ENCODE assay signal across 8 cellular contexts in genomic region chr3:36893137-36893557, GRCh38. TPM values are rescaled to one million over a fixed set of nuclear protein-coding genes. Genes with fewer than 3 reads are reported as not detected.
DNase-seq lines count a peak whose midpoint lies in the region; ATAC-seq and FAIRE-seq lines count a peak whose summit lies in the region.

No MANE protein-coding gene starts in this region.

- peaks cover 78% of the 10 kb centered on the region for H3K36me3 ChIP-seq in CD4-positive, CD25-positive, alpha-beta regulatory T cell (ENCODE audit: control insufficient read depth, insufficient read depth, low read length)
- H3K36me3 ChIP-seq in adipocyte (ENCODE audit: control insufficient read depth, insufficient read depth, low read length, severe bottlenecking), result peaks cover 33% of the 10 kb centered on the region

- peak overlapping the region; percentile 28 for H3K4me3 ChIP-seq in CD4-positive, CD25-positive, alpha-beta regulatory T cell (ENCODE audit: low read depth, low read length)
- no peak overlapping the region for H3K4me3 ChIP-seq in adipocyte (ENCODE audit: low read length)

- H3K9me3 Mint-ChIP-seq in CD4-positive, CD25-positive, alpha-beta regulatory T cell, result peaks cover 0 to 3% (median 0%) of the 10 kb centered on the region in 7 donors
- no peaks in the 10 kb centered on the region for H3K9me3 Mint-ChIP-seq in immature natural killer cell

- DNase-seq in CD4-positive, CD25-positive, alpha-beta regulatory T cell, result peak in 2 of 3 donors; percentile 40 to 61
- DNase-seq in KG1 (lab: John Stamatoyannopoulos, UW) (peak; percentile 65), adipocyte (ENCODE audit: low read depth) (peak; percentile 52), immature natural killer cell (peak; percentile 42 to 48 (median 47)), urothelium cell line (ENCODE audit: low spot score) (peak; percentile 46), NCI-H510A (lab: John Stamatoyannopoulos, UW) (no peak), NCI-H2227 treated with DMSO at 0.1 percent for 48 hours (lab: John Stamatoyannopoulos, UW) (no peak)

- peaks cover 28% of the 10 kb centered on the region for H3K4me1 ChIP-seq in CD4-positive, CD25-positive, alpha-beta regulatory T cell (ENCODE audit: control insufficient read depth, insufficient read depth, low read length, poor library complexity, severe bottlenecking)
- peaks cover 26% of the 10 kb centered on the region for H3K4me1 ChIP-seq in adipocyte (ENCODE audit: control insufficient read depth, insufficient read depth, low read length)

- no peak overlapping the region for H3K9ac ChIP-seq in adipocyte (ENCODE audit: low read length)

- no peaks in the 10 kb centered on the region for H3K9me3 ChIP-seq in CD4-positive, CD25-positive, alpha-beta regulatory T cell (ENCODE audit: control insufficient read depth in 2 of 2, low read length in 2 of 2)
- H3K9me3 ChIP-seq in adipocyte (ENCODE audit: control insufficient read depth, low read length), result no peaks in the 10 kb centered on the region

- peaks cover 78% of the 10 kb centered on the region for H3K36me3 Mint-ChIP-seq in CD4-positive, CD25-positive, alpha-beta regulatory T cell
- H3K36me3 Mint-ChIP-seq in immature natural killer cell, result peaks cover 25 to 76% (median 28%) of the 10 kb centered on the region in 3 donors

- no peak for FAIRE-seq in urothelium cell line (lab: Jason Lieb, UNC)

- peaks cover 31 to 78% (median 46%) of the 10 kb centered on the region in 4 donors for H3K4me1 Mint-ChIP-seq in CD4-positive, CD25-positive, alpha-beta regulatory T cell
- H3K4me1 Mint-ChIP-seq in immature natural killer cell, result peaks cover 44 to 67% of the 10 kb centered on the region in 2 donors

- no peaks in the 10 kb centered on the region for H3K27me3 ChIP-seq in CD4-positive, CD25-positive, alpha-beta regulatory T cell (ENCODE audit: control insufficient read depth, insufficient read depth, low read length)
- no peaks in the 10 kb centered on the region for H3K27me3 ChIP-seq in adipocyte (replicated peaks; ENCODE audit: control insufficient read depth, insufficient read depth, low read length)

- peak; percentile 80 to 91 for ATAC-seq in CD4-positive, CD25-positive, alpha-beta regulatory T cell (ENCODE audit: low read depth in 2 of 2)
- ATAC-seq in GM19395 (IDR thresholded peaks at IDR 0.05; ENCODE audit: unreplicated experiment), result peak; percentile 47

- H3K27me3 Mint-ChIP-seq in CD4-positive, CD25-positive, alpha-beta regulatory T cell, result no peaks in the 10 kb centered on the region
- no peaks in the 10 kb centered on the region for H3K27me3 Mint-ChIP-seq in immature natural killer cell (ENCODE audit: low read depth in 3 of 3)

- H3K27ac ChIP-seq in CD4-positive, CD25-positive, alpha-beta regulatory T cell (ENCODE audit: insufficient read depth, low read length, poor library complexity, severe bottlenecking), result peak overlapping the region; percentile 36

- peak overlapping the region; percentile 83 to 96 (median 93) for H3K27ac Mint-ChIP-seq in CD4-positive, CD25-positive, alpha-beta regulatory T cell
- H3K27ac Mint-ChIP-seq in immature natural killer cell, result peak overlapping the region; percentile 63 to 91 (median 86)

- peak overlapping the region in 2 of 4 donors; percentile 39 to 53 for H3K4me3 Mint-ChIP-seq in CD4-positive, CD25-positive, alpha-beta regulatory T cell
- H3K4me3 Mint-ChIP-seq in immature natural killer cell, result peak overlapping the region in 2 of 5 donors; percentile 5 to 13

RNA-seq across cellular contexts. Expression of gene TRANK1, which starts 51.7 kb away (rescaled TPM):
- total RNA-seq in CD4-positive, CD25-positive, alpha-beta regulatory T cell, result 139 TPM
- 10 to 100 TPM; 24.6 to 35.2 (median 27.1) TPM for polyA plus RNA-seq in CD4-positive, CD25-positive, alpha-beta regulatory T cell
- 10 to 100 TPM; 19.4 to 52.7 (median 24.6) TPM for polyA plus RNA-seq in immature natural killer cell

Comparison
In these comparisons a context has a peak if more than half of its experiments do, and no peak if none do; other contexts are left out.
1. DNase-seq: peak in CD4-positive, CD25-positive, alpha-beta regulatory T cell (2 of 3), KG1 (single experiment), adipocyte (single experiment), immature natural killer cell (3 of 3) and urothelium cell line (single experiment); none in NCI-H510A (single experiment) and NCI-H2227 treated with DMSO at 0.1 percent for 48 hours (single experiment).